Comparison of ENCODE assay signal across 15 cellular contexts in the genomic region with DNA sequence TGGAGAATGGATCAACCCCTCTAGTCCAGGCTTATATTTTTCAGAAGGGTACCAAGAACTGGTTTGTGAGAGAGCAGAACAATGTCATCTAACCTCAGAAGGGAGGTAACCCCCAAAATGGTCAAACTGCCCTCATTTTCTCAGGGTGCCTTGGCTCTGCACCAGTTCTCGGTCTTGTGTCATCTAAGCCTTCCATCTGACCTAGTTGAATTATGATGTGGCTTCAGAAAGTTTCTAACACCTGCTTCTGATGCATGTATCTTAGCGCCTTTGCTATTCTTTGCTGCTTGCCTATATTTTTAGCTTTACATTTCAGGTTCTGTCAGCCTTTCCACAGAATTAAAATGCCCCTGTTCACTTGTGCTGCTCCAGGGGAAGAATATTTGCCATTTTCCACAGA.
A peak's percentile ranks its signal among the peaks of the same experiment; 100 is the strongest.
DNase-seq lines count a peak whose midpoint lies in the region; ATAC-seq and TF ChIP-seq lines count a peak whose summit lies in the region.
"Had no signal": no experiment of that assay in that cellular context is flagged by ENCODE, and none has a peak within 500 bp of the region (broad histone marks: within the 10 kb centered on the region; RNA-seq: fewer than 3 reads in every experiment).

No MANE protein-coding gene starts in this region.

- no peak for TF ChIP-seq CTCF in endodermal cell (conservative IDR thresholded peaks at IDR 0.05)

- H3K4me3 ChIP-seq in endodermal cell (ENCODE audit: low read length): no peak overlapping the region
- H3K4me3 ChIP-seq: esophagus muscularis mucosa, left lung had no signal

- H3K9me3 ChIP-seq in endodermal cell (ENCODE audit: control insufficient read depth, low read length): no peaks in the 10 kb centered on the region
- H3K9me3 ChIP-seq: esophagus muscularis mucosa, left lung had no signal

- H3K27ac ChIP-seq in endodermal cell (ENCODE audit: low read depth, low read length): no peak overlapping the region
- H3K27ac ChIP-seq: esophagus muscularis mucosa, left lung had no signal

- H3K4me1 Mint-ChIP-seq in endodermal cell: peaks cover 2% of the 10 kb centered on the region
- no peaks in the 10 kb centered on the region for H3K4me1 Mint-ChIP-seq in naive thymus-derived CD8-positive, alpha-beta T cell

- no peak overlapping the region for H3K27ac Mint-ChIP-seq in endodermal cell
- no peak overlapping the region for H3K27ac Mint-ChIP-seq in naive thymus-derived CD8-positive, alpha-beta T cell
- H3K27ac Mint-ChIP-seq: nephron had no signal

- no peaks in the 10 kb centered on the region for H3K4me1 ChIP-seq in endodermal cell (ENCODE audit: control insufficient read depth, insufficient read depth, low read length)
- H3K4me1 ChIP-seq: esophagus muscularis mucosa, left lung had no signal

- H3K27me3 Mint-ChIP-seq in endodermal cell (ENCODE audit: insufficient read depth): peaks cover 8% of the 10 kb centered on the region
- peaks cover 7 to 27% (median 10%) of the 10 kb centered on the region in 5 donors for H3K27me3 Mint-ChIP-seq in naive thymus-derived CD8-positive, alpha-beta T cell

- H3K4me3 Mint-ChIP-seq in endodermal cell: no peak overlapping the region
- H3K4me3 Mint-ChIP-seq in naive thymus-derived CD8-positive, alpha-beta T cell: no peak overlapping the region
- H3K4me3 Mint-ChIP-seq: nephron had no signal

- intact Hi-C loops in left colon (cut with DNase I, micrococcal nuclease): no loop called here

- no peaks in the 10 kb centered on the region for H3K36me3 ChIP-seq in endodermal cell (ENCODE audit: control insufficient read depth, insufficient read depth, low read length)
- H3K36me3 ChIP-seq: esophagus muscularis mucosa, left lung had no signal

- 89 to 100% methylated on average over 2 of the region's 2 CpGs for WGBS in endodermal cell (ENCODE audit: insufficient coverage in 1 of 2, insufficient read length in 1 of 2), 2 experiments

- H3K36me3 Mint-ChIP-seq in endodermal cell (ENCODE audit: low read depth): no peaks in the 10 kb centered on the region
- H3K36me3 Mint-ChIP-seq in naive thymus-derived CD8-positive, alpha-beta T cell: no peaks in the 10 kb centered on the region

- ATAC-seq in GM18520 (IDR thresholded peaks at IDR 0.05; ENCODE audit: unreplicated experiment) (peak; percentile 88), GM21381 (IDR thresholded peaks at IDR 0.05; ENCODE audit: unreplicated experiment) (peak; percentile 70), HG02938 (IDR thresholded peaks at IDR 0.05; ENCODE audit: unreplicated experiment) (peak; percentile 74), HG03575 (IDR thresholded peaks at IDR 0.05; ENCODE audit: extremely low read depth, insufficient number of reproducible peaks, low FRiP score, unreplicated experiment) (peak; percentile 85), left colon (no peak)
- no peak for ATAC-seq in naive thymus-derived CD8-positive, alpha-beta T cell
- ATAC-seq: left lung, sciatic nerve had no signal

- DNase-seq in endodermal cell (no peak), left colon (no peak), SIG-M5 treated with dmso at 0.1 percent for 504 hours (lab: John Stamatoyannopoulos, UW; ENCODE audit: unreplicated experiment) (no peak)
- no peak for DNase-seq in naive thymus-derived CD8-positive, alpha-beta T cell
- DNase-seq: DMS79, hippocampal formation, left lung, NCI-H2107 had no signal

- peaks cover 13% of the 10 kb centered on the region for H3K27me3 ChIP-seq in endodermal cell (ENCODE audit: control insufficient read depth, insufficient read depth, low read length, poor library complexity, severe bottlenecking)
- H3K27me3 ChIP-seq: left lung had no signal

- H3K9ac ChIP-seq in endodermal cell (ENCODE audit: extremely low read depth, low read length, poor library complexity, severe bottlenecking): no peak overlapping the region

- POLR2A ChIA-PET in naive thymus-derived CD8-positive, alpha-beta T cell (lab: Charles Lee): no interaction called here

- no peaks in the 10 kb centered on the region for H3K9me3 Mint-ChIP-seq in endodermal cell
- peaks cover 0 to 3% (median 0%) of the 10 kb centered on the region in 9 donors for H3K9me3 Mint-ChIP-seq in naive thymus-derived CD8-positive, alpha-beta T cell
- H3K9me3 Mint-ChIP-seq: nephron had no signal

Comparison
In these comparisons a context has a peak if more than half of its experiments do, and no peak if none do; other contexts are left out.
1. ATAC-seq: peak in GM18520 (single experiment), GM21381 (single experiment), HG02938 (single experiment) and HG03575 (single experiment); none in naive thymus-derived CD8-positive, alpha-beta T cell (0 of 2) and left colon (single experiment).